8 cellular contexts compared by ENCODE assay signal in the genomic region with DNA sequence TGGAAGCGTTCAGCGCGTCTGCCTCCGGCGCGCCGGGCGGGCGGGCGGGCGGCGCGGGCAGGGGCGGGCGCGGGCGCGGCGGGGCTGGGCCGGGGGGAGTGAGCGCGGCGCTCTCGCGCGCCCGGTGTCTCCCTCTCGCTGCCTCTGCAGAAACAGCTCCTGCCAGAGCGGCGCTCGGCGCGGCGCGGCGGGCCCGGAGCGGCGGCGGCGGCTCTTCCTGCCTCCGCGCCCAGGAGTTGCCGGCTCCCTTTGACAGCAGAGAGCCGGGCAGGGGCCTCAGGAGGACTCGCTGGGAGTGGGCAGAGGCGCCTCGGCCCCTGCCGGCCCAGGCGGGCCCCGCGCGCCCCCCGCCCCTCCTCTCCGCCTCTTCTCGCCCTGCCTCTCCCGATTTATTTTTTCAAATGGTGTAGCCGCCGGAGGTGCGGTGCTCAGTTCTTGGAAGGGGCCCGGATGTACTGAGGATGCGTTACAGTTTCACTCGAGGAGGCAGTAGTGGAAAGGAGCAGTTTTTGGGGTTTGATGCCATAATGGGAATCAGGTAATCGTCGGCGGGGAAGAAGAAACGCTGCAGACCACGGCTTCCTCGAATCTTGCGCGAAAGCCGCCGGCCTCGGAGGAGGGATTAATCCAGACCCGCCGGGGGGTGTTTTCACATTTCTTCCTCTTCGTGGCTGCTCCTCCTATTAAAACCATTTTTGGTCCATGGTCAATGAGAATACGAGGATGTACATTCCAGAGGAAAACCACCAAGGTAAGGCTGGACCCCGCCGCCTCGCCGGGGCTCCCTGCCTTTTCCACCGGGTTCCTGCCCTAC. TPM values are rescaled to one million over a fixed set of nuclear protein-coding genes. Genes with fewer than 3 reads are reported as not detected.
DNase-seq lines count a peak whose midpoint lies in the region; ATAC-seq, FAIRE-seq and TF ChIP-seq lines count a peak whose summit lies in the region.

A gene (plus strand): TSS at position 127 of the 814 bp plus-strand sequence. CDS start 576 bp downstream, at position 703.

- H3K4me3 Mint-ChIP-seq in activated T-cell treated with anti-CD3 and anti-CD28 coated beads, Interleukin-2, amount 50 U/mL, for 4 hours: peak within 1 kb of the TSS; percentile 78
- H3K4me3 Mint-ChIP-seq in naive B cell: peak within 1 kb of the TSS; percentile 74 to 90 (median 86)

- TF ChIP-seq POLR2A in GM12891 (IDR thresholded peaks at IDR 0.05; ENCODE audit: low read depth, low read length): no peak
- TF ChIP-seq POLR2A in transverse colon (IDR thresholded peaks at IDR 0.05): no peak

- in situ Hi-C loops in transverse colon (cut with MboI; ENCODE audit: low pct_ligation_motif_present in 1 of 4, low pct_unique_long_range_greater_than_20kb in 1 of 4, low sequenced_read_pairs in 3 of 4): loop anchor here (10.0 to 25.0 kb wide), 6 partner anchors 212 to 534 kb away; no protein-coding TSS in a partner anchor

- no peak for TF ChIP-seq EP300 in transverse colon (IDR thresholded peaks at IDR 0.05; ENCODE audit: low read depth)

- no peaks in the 10 kb centered on the region for H3K36me3 Mint-ChIP-seq in activated T-cell treated with anti-CD3 and anti-CD28 coated beads, Interleukin-2, amount 50 U/mL, for 4 hours (ENCODE audit: insufficient read depth)
- H3K36me3 Mint-ChIP-seq in naive B cell: peaks cover 5 to 23% of the 10 kb centered on the region in 2 donors

- H3K27ac ChIP-seq in transverse colon: peak within 1 kb of the TSS; percentile 78 to 92 (median 87)

- peaks cover 18% of the 10 kb centered on the region for H3K4me1 Mint-ChIP-seq in activated T-cell treated with anti-CD3 and anti-CD28 coated beads, Interleukin-2, amount 50 U/mL, for 4 hours (ENCODE audit: low read depth)
- H3K4me1 Mint-ChIP-seq in naive B cell: peaks cover 20 to 40% (median 28%) of the 10 kb centered on the region in 3 donors

- no peaks in the 10 kb centered on the region for H3K9me3 ChIP-seq in transverse colon

- peaks cover 55% of the 10 kb centered on the region for H3K27me3 ChIP-seq in transverse colon

- peak; percentile 85 to 88 for ATAC-seq in activated T-cell treated with anti-CD3 and anti-CD28 coated beads, Interleukin-2, amount 50 U/mL, for 4 hours
- peak; percentile 69 to 80 for ATAC-seq in naive B cell (ENCODE audit: low read depth in 2 of 2)
- ATAC-seq in HG03442 (IDR thresholded peaks at IDR 0.05; ENCODE audit: unreplicated experiment): no peak
- no peak for ATAC-seq in GM18520 (IDR thresholded peaks at IDR 0.05; ENCODE audit: unreplicated experiment)

- peaks cover 76% of the 10 kb centered on the region for H3K27me3 Mint-ChIP-seq in activated T-cell treated with anti-CD3 and anti-CD28 coated beads, Interleukin-2, amount 50 U/mL, for 4 hours (ENCODE audit: low read depth)
- H3K27me3 Mint-ChIP-seq in naive B cell: peaks cover 62 to 74% (median 72%) of the 10 kb centered on the region in 3 donors

- H3K4me3 ChIP-seq in fibroblast of the aortic adventitia (ENCODE audit: low read depth, low read length) (peak within 1 kb of the TSS; percentile 85), transverse colon (peak within 1 kb of the TSS; percentile 54 to 64 (median 58))

- peaks cover 0 to 16% (median 10%) of the 10 kb centered on the region in 4 donors for H3K4me1 ChIP-seq in transverse colon

- no peaks in the 10 kb centered on the region for H3K36me3 ChIP-seq in transverse colon

- no peak for FAIRE-seq in GM12891 (lab: Jason Lieb, UNC)

- no peaks in the 10 kb centered on the region for H3K9me3 Mint-ChIP-seq in activated T-cell treated with anti-CD3 and anti-CD28 coated beads, Interleukin-2, amount 50 U/mL, for 4 hours
- no peaks in the 10 kb centered on the region for H3K9me3 Mint-ChIP-seq in naive B cell

- WGBS in transverse colon (ENCODE audit: low coverage in 1 of 2), 2 donors: 2 to 3% methylated on average over 9 to 34 of the region's 83 CpGs

- peak; percentile 51 for DNase-seq in GM12891 (ENCODE audit: insufficient read length, low spot score)
- DNase-seq in NCI-H2171 treated with DMSO at 0.1 percent for 48 hours (lab: John Stamatoyannopoulos, UW): peak; percentile 96
- DNase-seq in activated T-cell treated with anti-CD3 and anti-CD28 coated beads, Interleukin-2, amount 50 U/mL, for 4 hours: no peak
- peak; percentile 62 for DNase-seq in fibroblast of the aortic adventitia (ENCODE audit: low read depth)
- DNase-seq in naive B cell: no peak
- peak; percentile 46 for DNase-seq in transverse colon

- intact Hi-C loops in transverse colon (cut with DNase I; ENCODE audit: low total_unique reads): loop anchor here (10.0 kb wide), 1 partner anchor 532 kb away; no protein-coding TSS in a partner anchor

- TF ChIP-seq CTCF in fibroblast of the aortic adventitia (IDR thresholded peaks at IDR 0.05; ENCODE audit: insufficient read depth, low read length) (peak; percentile 55), transverse colon (IDR thresholded peaks at IDR 0.05) (peak in 3 of 5 experiments; percentile 7 to 27 (median 23))

- peak within 1 kb of the TSS in 3 of 6 donors; percentile 56 to 79 (median 76) for H3K27ac Mint-ChIP-seq in naive B cell

TF ChIP-seq in GM12891, 5 proteins besides CTCF, POLR2A, EP300 and RAD21:
- no peak for TF ChIP-seq POU2F2 (IDR thresholded peaks at IDR 0.05; ENCODE audit: low read depth, low read length)
- TF ChIP-seq POLR2AphosphoS5 (IDR thresholded peaks at IDR 0.05; ENCODE audit: low read depth, low read length): no peak
- no peak for TF ChIP-seq PAX5 (IDR thresholded peaks at IDR 0.05; ENCODE audit: insufficient read depth, low read length, severe bottlenecking)
- no peak for TF ChIP-seq TAF1 (IDR thresholded peaks at IDR 0.05; ENCODE audit: low read depth, low read length)
- no peak for TF ChIP-seq SPI1 (IDR thresholded peaks at IDR 0.05; ENCODE audit: low read depth, low read length)

RNA-seq across cellular contexts. Expression of the gene that starts here (rescaled TPM):
- polyA plus RNA-seq in GM12891 (2012; ENCODE audit: low read depth, missing spikeins): 0.13 TPM
- total RNA-seq in activated T-cell treated with anti-CD3 and anti-CD28 coated beads, Interleukin-2, amount 50 U/mL, for 4 hours: under 1 TPM; 0.03 to 0.08 (median 0.03) TPM
- total RNA-seq in fibroblast of the aortic adventitia (ENCODE audit: low replicate concordance) (6.0 and 16.6 TPM in 2 replicates), transverse colon (10 to 100 TPM; 18.8 to 35.2 (median 24.8) TPM)
- polyA plus RNA-seq in naive B cell (ENCODE audit: low read depth in 6 of 6): under 1 TPM in 5 of 6 donors, not detected in 1; 0.03 to 0.09 (median 0.06) TPM

Comparison
In these comparisons a context has a peak if more than half of its experiments do, and no peak if none do; other contexts are left out.
1. Peak in ATAC-seq in activated T-cell treated with anti-CD3 and anti-CD28 coated beads, Interleukin-2, amount 50 U/mL, for 4 hours; RNA of the gene not detected or under 1 TPM.
2. Peak in ATAC-seq in naive B cell; RNA of the gene not detected or under 1 TPM.
3. DNase-seq: peak in GM12891 (single experiment), NCI-H2171 treated with DMSO at 0.1 percent for 48 hours (single experiment), fibroblast of the aortic adventitia (single experiment) and transverse colon (single experiment); none in activated T-cell treated with anti-CD3 and anti-CD28 coated beads, Interleukin-2, amount 50 U/mL, for 4 hours (single experiment) and naive B cell (single experiment).